Comparison of ENCODE assay signal across 16 cellular contexts in the genomic region with DNA sequence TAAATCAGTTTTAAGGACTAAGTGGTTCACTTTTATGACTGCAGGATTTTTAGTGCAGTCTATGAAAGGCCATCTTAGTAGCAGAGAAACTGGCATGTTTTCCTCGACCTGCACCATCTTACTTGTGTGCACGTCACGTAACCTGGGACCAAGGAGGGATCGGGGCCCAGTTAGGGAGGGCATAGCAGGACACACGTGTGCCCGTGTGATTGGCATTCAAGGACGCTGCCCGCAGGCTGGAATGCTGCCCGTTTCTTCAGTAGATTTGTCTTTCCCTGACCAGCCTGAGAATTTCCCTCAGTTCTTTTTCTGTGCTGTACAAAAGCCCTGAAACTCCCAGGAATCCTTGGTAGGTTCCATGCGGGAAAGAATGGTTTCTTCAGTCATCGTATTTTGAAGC.
"Had no signal": no experiment of that assay in that cellular context is flagged by ENCODE, and none has a peak within 500 bp of the region (broad histone marks: within the 10 kb centered on the region; RNA-seq: fewer than 3 reads in every experiment).

No MANE protein-coding gene starts in this region.

- DNase-seq: activated CD4-positive, alpha-beta T cell treated with anti-CD3 and anti-CD28 coated beads, Interleukin-2, amount 10 ng/mL, durations not matched to agents 7 days and 5 days; activated CD4-positive, CD25-positive, alpha-beta regulatory T cell; activated CD8-positive, alpha-beta memory T cell treated with anti-CD3 and anti-CD28 coated beads, Interleukin-2, amount 50 U/mL, for 48 hours; activated T-cell treated with anti-CD3 and anti-CD28 coated beads, Interleukin-2, amount 50 U/mL, for 72 hours; aorta; esophagus squamous epithelium; hippocampal formation; kidney; retina had no signal

- H3K4me3 ChIP-seq: coronary artery, esophagus squamous epithelium, neural progenitor cell, tibial nerve, vagina had no signal

- H3K27ac ChIP-seq: esophagus squamous epithelium, neural progenitor cell, tibial nerve, vagina had no signal

- H3K27ac Mint-ChIP-seq: activated CD4-positive, alpha-beta T cell treated with anti-CD3 and anti-CD28 coated beads, Interleukin-2, amount 10 ng/mL, durations not matched to agents 7 days and 5 days; activated T-cell treated with anti-CD3 and anti-CD28 coated beads, Interleukin-2, amount 50 U/mL, for 72 hours; mesothelial cell of epicardium; neural progenitor cell had no signal

- H3K9me3 ChIP-seq: esophagus squamous epithelium, tibial nerve, vagina had no signal

- H3K27me3 ChIP-seq: esophagus squamous epithelium, neural progenitor cell, tibial nerve, vagina had no signal

- H3K9ac ChIP-seq: neural progenitor cell had no signal

- H3K4me3 Mint-ChIP-seq: activated CD4-positive, alpha-beta T cell treated with anti-CD3 and anti-CD28 coated beads, Interleukin-2, amount 10 ng/mL, durations not matched to agents 7 days and 5 days; activated T-cell treated with anti-CD3 and anti-CD28 coated beads, Interleukin-2, amount 50 U/mL, for 72 hours; mesothelial cell of epicardium; neural progenitor cell; stimulated activated memory B cell treated with anti-CD40 and anti-IgM and Interleukin-4, amounts not matched to agents 10 μg/mL and 1 μg/mL and 100 μg/mL, for 72 hours had no signal

- H3K9me3 Mint-ChIP-seq: activated CD4-positive, alpha-beta T cell treated with anti-CD3 and anti-CD28 coated beads, Interleukin-2, amount 10 ng/mL, durations not matched to agents 7 days and 5 days; activated T-cell treated with anti-CD3 and anti-CD28 coated beads, Interleukin-2, amount 50 U/mL, for 72 hours; mesothelial cell of epicardium; neural progenitor cell; stimulated activated memory B cell treated with anti-CD40 and anti-IgM and Interleukin-4, amounts not matched to agents 10 μg/mL and 1 μg/mL and 100 μg/mL, for 72 hours had no signal

- H3K4me2 ChIP-seq: neural progenitor cell had no signal

- H3K4me1 ChIP-seq: vagina had no signal

- FAIRE-seq: endothelial cell of umbilical vein, kidney had no signal

- H3K36me3 ChIP-seq: neural progenitor cell had no signal

- H3K27me3 Mint-ChIP-seq: activated CD4-positive, alpha-beta T cell treated with anti-CD3 and anti-CD28 coated beads, Interleukin-2, amount 10 ng/mL, durations not matched to agents 7 days and 5 days; stimulated activated memory B cell treated with anti-CD40 and anti-IgM and Interleukin-4, amounts not matched to agents 10 μg/mL and 1 μg/mL and 100 μg/mL, for 72 hours had no signal

- H3K4me1 Mint-ChIP-seq: mesothelial cell of epicardium had no signal

- H2AFZ ChIP-seq: neural progenitor cell had no signal
